ENCODE assay signal across 11 cellular contexts in the genomic region with DNA sequence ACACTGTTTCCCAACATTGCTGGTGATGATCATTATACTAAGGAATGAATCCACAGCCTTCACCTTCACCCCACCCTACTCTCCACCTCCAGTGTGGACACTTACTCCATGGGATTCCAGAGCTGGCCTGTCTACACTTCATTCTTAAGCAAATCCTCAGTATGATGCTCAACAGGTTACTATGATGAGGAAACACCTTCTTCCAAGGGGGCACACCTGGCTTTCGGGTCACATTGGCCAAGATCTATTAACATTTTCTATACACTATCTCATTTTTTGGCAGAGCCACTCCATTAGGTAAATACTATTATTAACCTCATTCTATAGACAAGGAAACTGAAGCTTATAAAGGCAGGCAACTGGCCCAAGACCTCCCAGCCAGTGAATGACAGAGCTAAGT. TPM values are rescaled to one million over a fixed set of nuclear protein-coding genes. Genes with fewer than 3 reads are reported as not detected.
"Had no signal": no experiment of that assay in that cellular context is flagged by ENCODE, and none has a peak within 500 bp of the region (broad histone marks: within the 10 kb centered on the region; RNA-seq: fewer than 3 reads in every experiment).

No MANE protein-coding gene starts in this region.

- DNase-seq: GM23248, GOT3, H7, H9, HCEC 1CT, HFFc6 had no signal

- H3K36me3 ChIP-seq: HAP-1 had no signal

- H3K4me3 Mint-ChIP-seq: GM23338, H9, HFFc6 had no signal

- H3K27ac ChIP-seq: GM23248 had no signal

- H3K4me3 ChIP-seq: GM23248, GM23338, HAP-1 had no signal

- H3K27ac Mint-ChIP-seq: GM23338, H9, HFFc6 had no signal

- H3K9me3 ChIP-seq: HAP-1 had no signal

- H3K4me1 ChIP-seq: HAP-1 had no signal

- H3K4me1 Mint-ChIP-seq: GM23338 had no signal

- H3K9me3 Mint-ChIP-seq: GM23338, HFFc6 had no signal

- FAIRE-seq: H1, H54 had no signal

RNA-seq across cellular contexts. Expression of a gene that starts 8.0 kb away (rescaled TPM):
- total RNA-seq: GM23248, GM23338, H1, H4, H9, HFFc6 had no signal

RNA-seq across cellular contexts. Expression of a gene that starts 15.9 kb away (rescaled TPM):
- total RNA-seq: GM23248, GM23338, H1, H4, H7, H9, HFFc6 had no signal

RNA-seq across cellular contexts. Expression of a gene that starts 23.9 kb away (rescaled TPM):
- total RNA-seq: GM23248, GM23338, H1, H4, H7, H9, HFFc6 had no signal

RNA-seq across cellular contexts. Expression of a gene that starts 39.8 kb away (rescaled TPM):
- total RNA-seq: GM23248, GM23338, H1, H4, H7, H9, HFFc6 had no signal
